In the genomic region with DNA sequence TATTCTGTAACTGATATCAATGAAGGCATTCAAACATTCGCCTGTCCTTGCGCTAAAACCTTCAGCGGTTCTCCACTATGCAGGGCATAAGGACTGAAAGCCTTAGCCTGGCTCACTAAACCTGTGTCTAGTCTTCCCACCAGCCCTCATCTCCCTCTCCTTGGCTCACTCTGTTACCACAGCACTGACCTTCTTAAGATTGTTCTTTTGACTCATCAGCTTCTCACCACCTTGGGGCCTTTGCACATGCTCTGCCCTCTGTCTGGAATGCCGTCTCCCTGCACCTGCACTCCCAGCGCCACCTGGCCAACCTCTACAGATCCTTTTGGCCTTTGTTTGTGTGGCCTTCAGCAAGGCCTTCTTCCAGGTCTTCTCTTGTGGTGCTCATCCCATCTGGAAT, we compare ENCODE assay signal across 22 cellular contexts.
DNase-seq lines count a peak whose midpoint lies in the region; ATAC-seq and TF ChIP-seq lines count a peak whose summit lies in the region.
"Had no signal": no experiment of that assay in that cellular context is flagged by ENCODE, and none has a peak within 500 bp of the region (broad histone marks: within the 10 kb centered on the region; RNA-seq: fewer than 3 reads in every experiment).

No MANE protein-coding gene starts in this region.

- H3K27me3 ChIP-seq in stomach (no peaks in the 10 kb centered on the region), MM.1S (replicated peaks; ENCODE audit: insufficient read depth, low read length) (no peaks in the 10 kb centered on the region)
- H3K27me3 ChIP-seq: ascending aorta, gastrocnemius medialis had no signal

- H3K36me3 ChIP-seq in stomach, result no peaks in the 10 kb centered on the region
- H3K36me3 ChIP-seq in MM.1S (replicated peaks; ENCODE audit: insufficient read depth, low read length), result no peaks in the 10 kb centered on the region
- H3K36me3 ChIP-seq: ascending aorta, gastrocnemius medialis, HAP-1 had no signal

- WGBS in stomach, 5 donors, result 81 to 96% (median 92%) methylated on average over 5 of the region's 5 CpGs

- no peaks in the 10 kb centered on the region for H3K9me3 ChIP-seq in stomach
- no peaks in the 10 kb centered on the region for H3K9me3 ChIP-seq in MM.1S (replicated peaks; ENCODE audit: insufficient read depth, low read length)
- H3K9me3 ChIP-seq: ascending aorta, gastrocnemius medialis had no signal

- H3K9ac ChIP-seq in MM.1S (ENCODE audit: low read length), result no peak overlapping the region
- H3K9ac ChIP-seq: KMS-11 had no signal

- no peak for TF ChIP-seq EP300 in stomach (IDR thresholded peaks at IDR 0.05)

- H2AFZ ChIP-seq in MM.1S (ENCODE audit: low read length), result no peak overlapping the region

- H3K4me3 ChIP-seq in stomach, result no peak overlapping the region
- no peak overlapping the region for H3K4me3 ChIP-seq in MM.1S (ENCODE audit: low read length)
- H3K4me3 ChIP-seq: ascending aorta, gastrocnemius medialis, HAP-1, SK-N-MC had no signal

- H3K79me2 ChIP-seq in MM.1S (ENCODE audit: low read length), result no peaks in the 10 kb centered on the region

- no peak for TF ChIP-seq CTCF in stomach (IDR thresholded peaks at IDR 0.05)
- TF ChIP-seq CTCF in MM.1S (IDR thresholded peaks at IDR 0.05; ENCODE audit: low read length), result no peak

- H3K9me2 ChIP-seq in MM.1S (replicated peaks; ENCODE audit: insufficient read depth, low read length), result no peaks in the 10 kb centered on the region

- TF ChIP-seq POLR2A in stomach (IDR thresholded peaks at IDR 0.05), result no peak

- H3F3A ChIP-seq in MM.1S (ENCODE audit: insufficient read depth, low read length), result no peaks in the 10 kb centered on the region

- peaks cover 0 to 3% (median under 1%) of the 10 kb centered on the region in 4 donors for H3K4me1 ChIP-seq in stomach
- no peaks in the 10 kb centered on the region for H3K4me1 ChIP-seq in MM.1S (ENCODE audit: low read length)
- H3K4me1 ChIP-seq: gastrocnemius medialis had no signal

- no peaks in the 10 kb centered on the region for H4K20me1 ChIP-seq in MM.1S (ENCODE audit: insufficient read depth, low read length)

- ATAC-seq in left lobe of liver, result no peak
- ATAC-seq in GM18498 (IDR thresholded peaks at IDR 0.05; ENCODE audit: unreplicated experiment), result no peak
- ATAC-seq: activated T-cell treated with anti-CD3 and anti-CD28 coated beads, Interleukin-2, amount 50 U/mL, for 72 hours; gastrocnemius medialis; left colon; naive thymus-derived CD4-positive, alpha-beta T cell had no signal

- DNase-seq in activated naive CD4-positive, alpha-beta T cell treated with anti-CD3 and anti-CD28 coated beads, Interleukin-2, amount 50 U/mL, for 16 hours, result peak; percentile 3
- no peak for DNase-seq in activated naive CD4-positive, alpha-beta T cell treated with Interleukin-2 at 50 U/mL for 16 hours
- peak; percentile 32 for DNase-seq in activated CD8-positive, alpha-beta memory T cell treated with anti-CD3 and anti-CD28 coated beads, Interleukin-2, amount 50 U/mL, for 48 hours
- DNase-seq in left lobe of liver (ENCODE audit: low spot score), result peak; percentile 19
- peak; percentile 13 for DNase-seq in stomach
- DNase-seq in MM.1S, result no peak
- DNase-seq in AG08396 (ENCODE audit: low spot score), result no peak
- DNase-seq: activated T-cell treated with anti-CD3 and anti-CD28 coated beads, Interleukin-2, amount 50 U/mL, for 72 hours; caudate nucleus; dermis blood vessel endothelial cell; left colon; naive thymus-derived CD4-positive, alpha-beta T cell; NCI-H1436; NCI-H2171; NCI-H524 treated with DMSO at 0.1 percent for 48 hours; nucleus accumbens had no signal

- H3K4me2 ChIP-seq in MM.1S (ENCODE audit: low read depth, low read length), result no peak overlapping the region
- H3K4me2 ChIP-seq: KMS-11 had no signal

- intact Hi-C loops in stomach (cut with DNase I; ENCODE audit: low total_unique reads), result loop anchor here (10.0 kb wide), 1 partner anchor 105 kb away; no protein-coding TSS in a partner anchor

- no peak overlapping the region for H3K27ac ChIP-seq in stomach
- no peak overlapping the region for H3K27ac ChIP-seq in MM.1S (ENCODE audit: low read length)
- H3K27ac ChIP-seq: ascending aorta, KMS-11, SK-N-MC had no signal

Comparison
In these comparisons a context has a peak if more than half of its experiments do, and no peak if none do; other contexts are left out.
1. DNase-seq: peak in activated naive CD4-positive, alpha-beta T cell treated with anti-CD3 and anti-CD28 coated beads, Interleukin-2, amount 50 U/mL, for 16 hours (single experiment), activated CD8-positive, alpha-beta memory T cell treated with anti-CD3 and anti-CD28 coated beads, Interleukin-2, amount 50 U/mL, for 48 hours (single experiment), left lobe of liver (single experiment) and stomach (single experiment); none in activated naive CD4-positive, alpha-beta T cell treated with Interleukin-2 at 50 U/mL for 16 hours (single experiment), MM.1S (single experiment) and AG08396 (single experiment).